Comparison of ENCODE assay signal across 8 cellular contexts in genomic region chr7:6857714-6858314, GRCh38. TPM values are rescaled to one million over a fixed set of nuclear protein-coding genes. Genes with fewer than 3 reads are reported as not detected.
A peak's percentile ranks its signal among the peaks of the same experiment; 100 is the strongest.
DNase-seq lines count a peak whose midpoint lies in the region; TF ChIP-seq lines count a peak whose summit lies in the region.
"Not testable (repeated sequence)": the region's sequence is repeated elsewhere in the genome, so short reads cannot be mapped to it uniquely, and the experiment has no call there.

No MANE protein-coding gene starts in this region.

- TF ChIP-seq CTCF in AG09319 (IDR thresholded peaks at IDR 0.05; ENCODE audit: low read depth, low read length) (peak; percentile 52), fibroblast of pulmonary artery (IDR thresholded peaks at IDR 0.05; ENCODE audit: low read length, missing control alignments) (peak; percentile 50)

- H3K4me3 ChIP-seq in fibroblast of pulmonary artery (replicated peaks; ENCODE audit: low read depth, low read length) = not testable (repeated sequence)

- DNase-seq in AG09319 (ENCODE audit: extremely low read depth, low read depth) = not testable (repeated sequence)
- DNase-seq in GM19240 (ENCODE audit: insufficient read length, low spot score) (peak; percentile 23), NCI-H2107 treated with DMSO at 0.1 percent for 48 hours (lab: John Stamatoyannopoulos, UW; ENCODE audit: unreplicated experiment) (peak; percentile 5), T1000 (lab: John Stamatoyannopoulos, UW) (peak; percentile 34), fibroblast of pulmonary artery (ENCODE audit: low read depth) (peak; percentile 44), myocyte (ENCODE audit: low read depth) (peak; percentile 43)
- DNase-seq in activated naive CD4-positive, alpha-beta T cell treated with Interleukin-2 at 50 U/mL for 16 hours = peak; percentile 81
- peak; percentile 46 to 67 (median 58) for DNase-seq in stimulated activated CD4-positive, alpha-beta T cell treated with anti-CD3 and anti-CD28 coated beads, TNF-alpha, amount 100 ng/mL, for 48 hours (ENCODE audit: low read depth in 3 of 3)

RNA-seq across cellular contexts. Expression of gene CCZ1B, which starts 31.7 kb away (rescaled TPM):
- 22.8 and 37.5 TPM in 2 replicates for total RNA-seq in myocyte
- polyA plus RNA-seq in myocyte (2012) = 61.6 TPM
